ENCODE assay signal across 13 cellular contexts in genomic region chr20:10644458-10645204, GRCh38. TPM values are rescaled to one million over a fixed set of nuclear protein-coding genes. Genes with fewer than 3 reads are reported as not detected.
DNase-seq lines count a peak whose midpoint lies in the region; ATAC-seq, FAIRE-seq and TF ChIP-seq lines count a peak whose summit lies in the region.
"Had no signal": no experiment of that assay in that cellular context is flagged by ENCODE, and none has a peak within 500 bp of the region (broad histone marks: within the 10 kb centered on the region; RNA-seq: fewer than 3 reads in every experiment).

No MANE protein-coding gene starts in this region.

- intact Hi-C loops in esophagus squamous epithelium (cut with DNase I): no loop called here

- TF ChIP-seq POLR2A in GM12891 (IDR thresholded peaks at IDR 0.05; ENCODE audit: low read depth, low read length): no peak
- no peak for TF ChIP-seq POLR2A in esophagus squamous epithelium (IDR thresholded peaks at IDR 0.05)
- no peak for TF ChIP-seq POLR2A in gastroesophageal sphincter (IDR thresholded peaks at IDR 0.05)

- H3K36me3 ChIP-seq in esophagus squamous epithelium (peaks cover 76 to 100% (median 91%) of the 10 kb centered on the region in 3 donors), gastroesophageal sphincter (peaks cover 0 to 100% of the 10 kb centered on the region in 2 donors)

- peaks cover 10 to 100% (median 60%) of the 10 kb centered on the region in 3 donors for H3K4me1 ChIP-seq in esophagus squamous epithelium
- H3K4me1 ChIP-seq in gastroesophageal sphincter: peaks cover 0 to 13% (median 0%) of the 10 kb centered on the region in 3 donors

- no peaks in the 10 kb centered on the region for H3K27me3 ChIP-seq in esophagus squamous epithelium
- no peaks in the 10 kb centered on the region for H3K27me3 ChIP-seq in gastroesophageal sphincter

- FAIRE-seq in GM12891 (lab: Jason Lieb, UNC): no peak

- ATAC-seq in GM21360 (IDR thresholded peaks at IDR 0.05; ENCODE audit: unreplicated experiment): peak; percentile 50
- ATAC-seq in HG03521 (IDR thresholded peaks at IDR 0.05; ENCODE audit: unreplicated experiment): peak; percentile 45
- ATAC-seq in gastroesophageal sphincter: no peak
- ATAC-seq in HG03439 (IDR thresholded peaks at IDR 0.05; ENCODE audit: unreplicated experiment): no peak
- no peak for ATAC-seq in HG03025 (IDR thresholded peaks at IDR 0.05; ENCODE audit: low FRiP score, unreplicated experiment)
- ATAC-seq: HCT116 had no signal

- no peak for TF ChIP-seq CTCF in esophagus squamous epithelium (IDR thresholded peaks at IDR 0.05)
- TF ChIP-seq CTCF in gastroesophageal sphincter (IDR thresholded peaks at IDR 0.05): no peak

- H3K9me3 ChIP-seq in esophagus squamous epithelium (no peaks in the 10 kb centered on the region), gastroesophageal sphincter (no peaks in the 10 kb centered on the region)

- WGBS in esophagus squamous epithelium, 2 donors: 56 to 64% methylated on average over 7 to 9 of the region's 14 CpGs
- WGBS in gastroesophageal sphincter (ENCODE audit: low coverage in 1 of 2), 2 donors: 75 to 95% methylated on average over 5 to 9 of the region's 14 CpGs

- no peak for TF ChIP-seq EP300 in gastroesophageal sphincter (IDR thresholded peaks at IDR 0.05)

- DNase-seq in GM12891 (ENCODE audit: insufficient read length, low spot score) (peak; percentile 30), esophagus squamous epithelium (lab: John Stamatoyannopoulos, UW) (no peak), CD1c-positive myeloid dendritic cell (ENCODE audit: extremely low spot score) (no peak)
- DNase-seq: activated CD4-positive, alpha-beta T cell treated with anti-CD3 and anti-CD28 coated beads, Interleukin-2, amount 10 ng/mL, durations not matched to agents 7 days and 5 days; effector CD8-positive, alpha-beta T cell; midbrain; NCI-H1930 had no signal

- H3K4me3 ChIP-seq in esophagus squamous epithelium (no peak overlapping the region), gastroesophageal sphincter (no peak overlapping the region)

- peak overlapping the region; percentile 11 to 99 (median 86) for H3K27ac ChIP-seq in esophagus squamous epithelium
- peak overlapping the region in 2 of 4 donors; percentile 2 to 21 for H3K27ac ChIP-seq in gastroesophageal sphincter

TF ChIP-seq in GM12891, 5 proteins besides CTCF, POLR2A, EP300 and RAD21:
- TF ChIP-seq POLR2AphosphoS5 (IDR thresholded peaks at IDR 0.05; ENCODE audit: low read depth, low read length) (no peak), TAF1 (IDR thresholded peaks at IDR 0.05; ENCODE audit: low read depth, low read length) (no peak), SPI1 (IDR thresholded peaks at IDR 0.05; ENCODE audit: low read depth, low read length) (no peak), POU2F2 (IDR thresholded peaks at IDR 0.05; ENCODE audit: low read depth, low read length) (no peak), PAX5 (IDR thresholded peaks at IDR 0.05; ENCODE audit: insufficient read depth, low read length, severe bottlenecking) (no peak)

RNA-seq across cellular contexts. Expression of gene JAG1, which starts 29.2 kb away (rescaled TPM):
- polyA plus RNA-seq in GM12891 (2012; ENCODE audit: low read depth, missing spikeins): 3.3 TPM
- total RNA-seq in esophagus squamous epithelium (100 to 1,000 TPM in 3 of 4 donors, 10 to 100 TPM in 1; 89.6 to 182 (median 123) TPM), gastroesophageal sphincter (10 to 100 TPM; 34.3 to 81.9 (median 45.7) TPM)

Comparison
In these comparisons a context has a peak if more than half of its experiments do, and no peak if none do; other contexts are left out.
1. ATAC-seq: peak in GM21360 (single experiment) and HG03521 (single experiment); none in gastroesophageal sphincter (single experiment), HG03439 (single experiment) and HG03025 (single experiment).